10 cellular contexts compared by ENCODE assay signal in the genomic region with DNA sequence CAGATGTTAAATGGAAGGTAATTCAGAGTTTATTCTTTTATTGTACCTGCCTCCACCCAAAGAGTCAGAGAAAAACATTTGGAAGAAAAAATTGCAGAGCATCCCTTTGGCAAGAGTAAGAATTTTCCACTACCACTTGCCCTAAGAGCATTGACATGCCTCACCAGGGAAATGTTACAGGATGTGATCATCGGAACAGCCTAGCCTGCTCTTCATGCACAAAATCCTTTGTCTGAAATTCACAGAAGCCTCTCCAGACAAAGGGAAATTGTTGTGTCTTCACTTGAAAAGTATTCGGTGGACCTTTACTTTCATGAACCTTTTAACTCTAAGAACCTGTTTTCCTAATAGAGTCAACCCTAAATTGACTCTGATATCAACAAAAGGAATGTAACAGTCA. TPM values are rescaled to one million over a fixed set of nuclear protein-coding genes. Genes with fewer than 3 reads are reported as not detected.
DNase-seq lines count a peak whose midpoint lies in the region; ATAC-seq and TF ChIP-seq lines count a peak whose summit lies in the region.
"Had no signal": no experiment of that assay in that cellular context is flagged by ENCODE, and none has a peak within 500 bp of the region (broad histone marks: within the 10 kb centered on the region; RNA-seq: fewer than 3 reads in every experiment).

No MANE protein-coding gene starts in this region.

- H3K27ac Mint-ChIP-seq in activated T-cell treated with anti-CD3 and anti-CD28 coated beads, Interleukin-2, amount 50 U/mL, for 24 hours: peak overlapping the region; percentile 10

- DNase-seq in activated T-cell treated with anti-CD3 and anti-CD28 coated beads, Interleukin-2, amount 50 U/mL, for 24 hours: no peak
- DNase-seq in activated T-cell treated with anti-CD3 and anti-CD28 coated beads for 4 hours (no peak), medulla oblongata (ENCODE audit: extremely low spot score) (peak; percentile 37), uterus (no peak), T-helper 9 cell (no peak), OCI-M2 (lab: John Stamatoyannopoulos, UW; ENCODE audit: unreplicated experiment) (no peak)
- no peak for DNase-seq in stimulated activated CD4-positive, alpha-beta T cell treated with anti-CD3 and anti-CD28 coated beads, Interleukin-4, amount 100 ng/mL, for 24 hours
- DNase-seq: DMS53, ovary had no signal

- no peaks in the 10 kb centered on the region for H3K9me3 Mint-ChIP-seq in activated T-cell treated with anti-CD3 and anti-CD28 coated beads, Interleukin-2, amount 50 U/mL, for 24 hours

- H3K27me3 ChIP-seq in uterus: no peaks in the 10 kb centered on the region
- H3K27me3 ChIP-seq: ovary had no signal

- H3K4me3 Mint-ChIP-seq in activated T-cell treated with anti-CD3 and anti-CD28 coated beads, Interleukin-2, amount 50 U/mL, for 24 hours: no peak overlapping the region

- H3K4me1 Mint-ChIP-seq in activated T-cell treated with anti-CD3 and anti-CD28 coated beads, Interleukin-2, amount 50 U/mL, for 24 hours (ENCODE audit: low read depth): peaks cover 51% of the 10 kb centered on the region

- H3K4me3 ChIP-seq in uterus: no peak overlapping the region
- H3K4me3 ChIP-seq: ovary had no signal

- intact Hi-C loops in uterus (cut with DNase I; ENCODE audit: low total_unique reads): no loop called here

- peaks cover 0 to 10% of the 10 kb centered on the region in 2 donors for H3K4me1 ChIP-seq in uterus

- no peaks in the 10 kb centered on the region for H3K9me3 ChIP-seq in uterus
- H3K9me3 ChIP-seq: ovary had no signal

- ATAC-seq in esophagus mucosa: peak; percentile 64

- TF ChIP-seq POLR2A in uterus (IDR thresholded peaks at IDR 0.05): no peak

- H3K27ac ChIP-seq in uterus: peak overlapping the region; percentile 40 to 74
- H3K27ac ChIP-seq: ovary had no signal

- no peaks in the 10 kb centered on the region for H3K36me3 ChIP-seq in uterus
- H3K36me3 ChIP-seq: ovary had no signal

- H3K27me3 Mint-ChIP-seq in activated T-cell treated with anti-CD3 and anti-CD28 coated beads, Interleukin-2, amount 50 U/mL, for 24 hours: no peaks in the 10 kb centered on the region

- no peak for TF ChIP-seq CTCF in uterus (IDR thresholded peaks at IDR 0.05)

- H3K36me3 Mint-ChIP-seq in activated T-cell treated with anti-CD3 and anti-CD28 coated beads, Interleukin-2, amount 50 U/mL, for 24 hours (ENCODE audit: low read depth): peaks cover 75% of the 10 kb centered on the region

RNA-seq across cellular contexts. Expression of a gene that starts 36.9 kb away (rescaled TPM):
- total RNA-seq in esophagus mucosa (194 TPM), uterus (100 to 1,000 TPM in 2 of 4 donors, 10 to 100 TPM in 2; 61.5 to 173 (median 97.9) TPM)
